In genomic region chr2:102417946-102418345, GRCh38 we compare ENCODE assay signal across 12 cellular contexts. TPM values are rescaled to one million over a fixed set of nuclear protein-coding genes. Genes with fewer than 3 reads are reported as not detected.
DNase-seq lines count a peak whose midpoint lies in the region; ATAC-seq, FAIRE-seq and TF ChIP-seq lines count a peak whose summit lies in the region.
"Had no signal": no experiment of that assay in that cellular context is flagged by ENCODE, and none has a peak within 500 bp of the region (broad histone marks: within the 10 kb centered on the region; RNA-seq: fewer than 3 reads in every experiment).

No MANE protein-coding gene starts in this region.

- no peaks in the 10 kb centered on the region; the same call in 1 of the 2 replicates for H3K9me3 ChIP-seq in K562 (replicated peaks; ENCODE audit: control insufficient read depth, insufficient read depth, low read depth, low read length)

- no peak overlapping the region for H3K4me3 Mint-ChIP-seq in CD14-positive monocyte

- ATAC-seq in GM18508 (IDR thresholded peaks at IDR 0.05; ENCODE audit: insufficient read depth, unreplicated experiment), result peak; percentile 59
- peak; percentile 62 for ATAC-seq in GM21423 (IDR thresholded peaks at IDR 0.05; ENCODE audit: unreplicated experiment)
- peak; percentile 44 for ATAC-seq in HG03442 (IDR thresholded peaks at IDR 0.05; ENCODE audit: unreplicated experiment)
- no peak for ATAC-seq in K562
- ATAC-seq in SK-N-SH treated with all-trans-retinoic acid at 6 μM for 48 hours, result no peak
- ATAC-seq: left lung, right cardiac atrium had no signal

- peak overlapping the region; percentile 67 for H2AFZ ChIP-seq in K562 (ENCODE audit: low read depth, low read length)

- H3K4me1 Mint-ChIP-seq in CD14-positive monocyte, result peaks cover 49% of the 10 kb centered on the region

- TF ChIP-seq EP300 in K562 (IDR thresholded peaks at IDR 0.05; ENCODE audit: low read length), result no peak

- no peaks in the 10 kb centered on the region for H3K27me3 ChIP-seq in K562 (ENCODE audit: control insufficient read depth in 2 of 2, insufficient read depth in 2 of 2, low read length in 2 of 2)
- H3K27me3 ChIP-seq: left lung had no signal

- CTCF ChIA-PET in K562 (lab: Yijun Ruan, JAX; ENCODE audit: low intra/inter-chr PET ratio), result no interaction called here

- H3K9ac ChIP-seq in K562 (ENCODE audit: insufficient read depth in 1 of 2, low read depth in 2 of 2, low read length in 2 of 2), result peak overlapping the region in 1 of 2 experiments; percentile 18; a peak in 1 of 4 replicates

- peaks cover 0 to 2% (median 0%) of the 10 kb centered on the region in 3 donors for H3K27me3 Mint-ChIP-seq in CD14-positive monocyte (ENCODE audit: low read depth in 3 of 3)

- no peaks in the 10 kb centered on the region for H3K9me1 ChIP-seq in K562 (ENCODE audit: control insufficient read depth, insufficient read depth, low read length)

- H3K27ac ChIP-seq in K562 (ENCODE audit: extremely low read depth, low read depth, low read length), result peak overlapping the region; percentile 70

- no peak overlapping the region for H3K4me3 ChIP-seq in K562
- H3K4me3 ChIP-seq: left lung had no signal

- peaks cover 0 to 4% of the 10 kb centered on the region in 2 donors for H3K36me3 Mint-ChIP-seq in CD14-positive monocyte

- no peaks in the 10 kb centered on the region for H4K20me1 ChIP-seq in K562 (replicated peaks; ENCODE audit: control insufficient read depth, insufficient read depth, low read length)

- no peak for TF ChIP-seq CTCF in K562 (IDR thresholded peaks at IDR 0.05 in 2 of 3, conservative IDR thresholded peaks at IDR 0.05 in 1 of 3; ENCODE audit: insufficient read depth in 2 of 3, low read depth in 1 of 3, low read length in 3 of 3)
- TF ChIP-seq CTCF in CD14-positive monocyte (IDR thresholded peaks at IDR 0.05), result no peak

- TF ChIP-seq POLR2A in K562 (conservative IDR thresholded peaks at IDR 0.05), result no peak
- no peak for TF ChIP-seq POLR2A in erythroblast (IDR thresholded peaks at IDR 0.05; ENCODE audit: low read length)

- no peak overlapping the region for H3K4me2 ChIP-seq in K562 (ENCODE audit: insufficient read depth, low read length)

- no peak for DNase-seq in K562 (ENCODE audit: extremely low read depth in 1 of 4, low spot score in 3 of 4)
- no peak for DNase-seq in erythroblast (lab: John Stamatoyannopoulos, UW)
- no peak for DNase-seq in CD14-positive monocyte (ENCODE audit: low spot score)
- no peak for DNase-seq in NCI-H1105 treated with DMSO at 0.1 percent for 48 hours (lab: John Stamatoyannopoulos, UW)
- DNase-seq: Calu3; left lung; right cardiac atrium; stimulated activated CD8-positive, alpha-beta memory T cell treated with anti-CD3 and anti-CD28 coated beads, Interleukin-4, amount 100 ng/mL, for 48 hours had no signal

- H3K4me1 ChIP-seq in K562 (replicated peaks in 1 of 2; ENCODE audit: control insufficient read depth in 2 of 2, insufficient read depth in 2 of 2, low read length in 2 of 2), result peaks cover 21 to 56% of the 10 kb centered on the region in 2 experiments

- TF ChIP-seq RAD21 in K562 (CRISPR knock-in tag; conservative IDR thresholded peaks at IDR 0.05 in 1 of 2, IDR thresholded peaks at IDR 0.05 in 1 of 2), result no peak

- no peaks in the 10 kb centered on the region for H3K36me3 ChIP-seq in K562 (ENCODE audit: control insufficient read depth, insufficient read depth, low read length)
- H3K36me3 ChIP-seq: left lung had no signal

- POLR2A ChIA-PET in K562 (lab: Yijun Ruan, JAX), result no interaction called here

- in situ Hi-C loops in K562 (cut with MboI), result no loop called here

- WGBS in K562 (ENCODE audit: insufficient coverage, low coverage, missing lambda C conversion rate), result 8% methylated on average over 1 of the region's 1 CpG

- peak overlapping the region in 1 of 7 donors; percentile 6 for H3K27ac Mint-ChIP-seq in CD14-positive monocyte

- BruUV-seq in K562 (replicated peaks; lab: Mats Ljungman, UMichigan), result no TSS peak

- H3K9me3 Mint-ChIP-seq in CD14-positive monocyte, result peaks cover 0 to 6% (median 6%) of the 10 kb centered on the region in 7 donors

- intact Hi-C loops in K562 (cut with micrococcal nuclease) (no loop called here), CD14-positive monocyte (cut with micrococcal nuclease) (no loop called here)

- FAIRE-seq in K562 (lab: Jason Lieb, UNC), result no peak

- H3K79me2 ChIP-seq in K562 (ENCODE audit: control insufficient read depth, insufficient read depth, low read length), result no peaks in the 10 kb centered on the region

TF ChIP-seq in K562, 482 proteins besides CTCF, POLR2A, EP300 and RAD21 (continues in another document):
- TF ChIP-seq YY1 (IDR thresholded peaks at IDR 0.05; ENCODE audit: borderline replicate concordance in 1 of 3, control insufficient read depth in 1 of 3, extremely low read depth in 1 of 3, insufficient read depth in 3 of 3, insufficient read length in 1 of 3, insufficient replicate concordance in 2 of 3, low read depth in 1 of 3, low read length in 2 of 3) (no peak), PKNOX1 (IDR thresholded peaks at IDR 0.05) (no peak), RAD51 (IDR thresholded peaks at IDR 0.05; ENCODE audit: borderline replicate concordance, low read depth) (no peak), SREBF1 (IDR thresholded peaks at IDR 0.05; ENCODE audit: borderline replicate concordance, low read depth, low read length) (no peak)

TF ChIP-seq in SK-N-SH treated with all-trans-retinoic acid at 6 μM for 48 hours, 23 proteins besides CTCF, POLR2A, EP300 and RAD21:
- TF ChIP-seq BACH2 (CRISPR knock-in tag; IDR thresholded peaks at IDR 0.05; ENCODE audit: borderline replicate concordance) (no peak), OSR1 (CRISPR knock-in tag; IDR thresholded peaks at IDR 0.05) (no peak), ISL1 (CRISPR knock-in tag; IDR thresholded peaks at IDR 0.05) (no peak), PPARA (CRISPR knock-in tag; IDR thresholded peaks at IDR 0.05; ENCODE audit: borderline replicate concordance) (no peak)

RNA-seq across cellular contexts. Expression of gene IL18RAP, which starts 5.0 kb away (rescaled TPM):
- 1.9 and 2.4 TPM in 2 replicates for total RNA-seq in K562 (2011; cell fraction: chromatin; rRNA removed; ENCODE audit: low replicate concordance)
- 0.50 and 0.92 TPM in 2 replicates for total RNA-seq in K562 (2011; cell fraction: nucleolus; rRNA removed)
- 0.46 and 1.3 TPM in 2 replicates for total RNA-seq in K562 (2011; cell fraction: nucleoplasm; rRNA removed)
- total RNA-seq in K562 (2014; rRNA removed) (4.9 and 5.2 TPM in 2 replicates), K562 (2014; rRNA removed; fragmentation: Illumina TruSeq; extraction: Trizol) (6.5 and 7.8 TPM in 2 replicates), K562 (2015; rRNA removed; fragmentation: Illumina TruSeq; extraction: Trizol) (18.6 and 20.5 TPM in 2 replicates), K562 (2021) (4.4 and 5.2 TPM in 2 replicates)
- polyA plus RNA-seq in K562 (2011; rRNA removed) (0.54 and 1.1 TPM in 2 replicates), K562 (2014; fragmentation: Illumina TruSeq; extraction: Trizol) (7.5 and 9.1 TPM in 2 replicates), K562 (2014; fragmentation: Nextera tagmentation; extraction: Ambion mirVana) (1 to 10 TPM; 4.9 to 8.3 TPM), K562 (2014; rRNA removed) (5.8 and 7.0 TPM in 2 replicates), CD14-positive monocyte (not detected)
- 0.18 and 0.24 TPM in 2 replicates for polyA plus RNA-seq in K562 (2011; cell fraction: cytosol; rRNA removed)
- 1.3 and 1.8 TPM in 2 replicates for polyA plus RNA-seq in K562 (2011; cell fraction: nucleus; rRNA removed)
- 7.8 and 15.0 TPM in 2 replicates for polyA plus RNA-seq in K562 (2012)
- 0.75 and 1.0 TPM in 2 replicates for polyA minus RNA-seq in K562 (2011; rRNA and poly(A)+ RNA removed)
- polyA minus RNA-seq in K562 (2011; cell fraction: cytosol; rRNA and poly(A)+ RNA removed), result not detected in 2 replicates
- polyA minus RNA-seq in K562 (2011; cell fraction: nucleus; rRNA and poly(A)+ RNA removed), result 1.8 and 1.9 TPM in 2 replicates
- total RNA-seq: Calu3 had no signal

RNA-seq across cellular contexts. Expression of gene SLC9A4, which starts 55.1 kb away (rescaled TPM):
- 0.07 and 0.09 TPM in 2 replicates for total RNA-seq in K562 (2011; cell fraction: chromatin; rRNA removed; ENCODE audit: low replicate concordance)
- total RNA-seq in K562 (2011; cell fraction: nucleolus; rRNA removed), result 0.17 TPM in 1 of 2 replicates, not detected in the other
- 0.15 TPM in 1 of 2 replicates, not detected in the other for total RNA-seq in K562 (2011; cell fraction: nucleoplasm; rRNA removed)
- total RNA-seq in K562 (2014; rRNA removed) (not detected in 2 replicates), K562 (2014; rRNA removed; fragmentation: Illumina TruSeq; extraction: Trizol) (0.03 and 0.04 TPM in 2 replicates), K562 (2015; rRNA removed; fragmentation: Illumina TruSeq; extraction: Trizol) (0.04 TPM in 1 of 2 replicates, not detected in the other), K562 (2021) (0.04 and 0.07 TPM in 2 replicates)
- polyA plus RNA-seq in K562 (2011; rRNA removed) (not detected in 2 replicates), K562 (2014; fragmentation: Illumina TruSeq; extraction: Trizol) (not detected in 2 replicates), K562 (2014; fragmentation: Nextera tagmentation; extraction: Ambion mirVana) (under 1 TPM in 1 of 2 experiments, not detected in 1; 0.15 TPM), K562 (2014; rRNA removed) (not detected in 2 replicates), CD14-positive monocyte (not detected)
- not detected in 2 replicates for polyA plus RNA-seq in K562 (2011; cell fraction: cytosol; rRNA removed)
- polyA plus RNA-seq in K562 (2011; cell fraction: nucleus; rRNA removed), result not detected in 2 replicates
- polyA plus RNA-seq in K562 (2012), result 0.03 and 0.24 TPM in 2 replicates
- polyA minus RNA-seq in K562 (2011; rRNA and poly(A)+ RNA removed), result 0.07 TPM in 1 of 2 replicates, not detected in the other
- not detected in 2 replicates for polyA minus RNA-seq in K562 (2011; cell fraction: cytosol; rRNA and poly(A)+ RNA removed)
- 0.13 and 0.78 TPM in 2 replicates for polyA minus RNA-seq in K562 (2011; cell fraction: nucleus; rRNA and poly(A)+ RNA removed)
- total RNA-seq: left lung, right cardiac atrium had no signal
- polyA plus RNA-seq: right cardiac atrium had no signal

Comparison
In these comparisons a context has a peak if more than half of its experiments do, and no peak if none do; other contexts are left out.
1. ATAC-seq: peak in GM18508 (single experiment), GM21423 (single experiment) and HG03442 (single experiment); none in K562 (single experiment) and SK-N-SH treated with all-trans-retinoic acid at 6 μM for 48 hours (single experiment).